ENCODE assay signal across 16 cellular contexts in genomic region chr4:18934197-18934596, GRCh38.
A peak's percentile ranks its signal among the peaks of the same experiment; 100 is the strongest.
DNase-seq lines count a peak whose midpoint lies in the region; ATAC-seq and TF ChIP-seq lines count a peak whose summit lies in the region.
"Had no signal": no experiment of that assay in that cellular context is flagged by ENCODE, and none has a peak within 500 bp of the region (broad histone marks: within the 10 kb centered on the region; RNA-seq: fewer than 3 reads in every experiment).

No MANE protein-coding gene starts in this region.

- no peaks in the 10 kb centered on the region for H3K4me1 ChIP-seq in right cardiac atrium (ENCODE audit: control insufficient read depth, insufficient read depth, low read length)
- H3K4me1 ChIP-seq in endodermal cell (ENCODE audit: control insufficient read depth, insufficient read depth, low read length), result no peaks in the 10 kb centered on the region
- H3K4me1 ChIP-seq: esophagus muscularis mucosa, prostate gland, SJCRH30 had no signal

- TF ChIP-seq CTCF in endodermal cell (conservative IDR thresholded peaks at IDR 0.05), result peak; percentile 26
- TF ChIP-seq CTCF in retinal pigment epithelial cell (conservative IDR thresholded peaks at IDR 0.05; ENCODE audit: low read depth, low read length), result peak; percentile 8
- no peak for TF ChIP-seq CTCF in GM13976 (IDR thresholded peaks at IDR 0.05; ENCODE audit: borderline replicate concordance, control extremely low read depth, extremely low read depth, insufficient read depth, missing control alignments)

- H3K27ac ChIP-seq in right cardiac atrium (ENCODE audit: low read length) (no peak overlapping the region), endodermal cell (ENCODE audit: low read depth, low read length) (no peak overlapping the region)
- H3K27ac ChIP-seq: esophagus muscularis mucosa, prostate gland, SJCRH30, upper lobe of left lung had no signal

- in situ Hi-C loops in GM13976 (cut with MboI; ENCODE audit: low sequenced_read_pairs, unreplicated experiment), result no loop called here

- no peak overlapping the region for H3K4me3 Mint-ChIP-seq in endodermal cell

- intact Hi-C loops in Right ventricle myocardium superior (cut with DNase I), result no loop called here
- intact Hi-C loops in right cardiac atrium (cut with DNase I), result loop anchor here (5.0 to 10.0 kb wide), 2 partner anchors 239 to 247 kb away; no protein-coding TSS in a partner anchor

- H3K36me3 ChIP-seq in endodermal cell (ENCODE audit: control insufficient read depth, insufficient read depth, low read length) (no peaks in the 10 kb centered on the region), H7 (replicated peaks; ENCODE audit: control insufficient read depth, insufficient read depth, low read length) (no peaks in the 10 kb centered on the region)
- H3K36me3 ChIP-seq: esophagus muscularis mucosa, prostate gland, SJCRH30, upper lobe of left lung had no signal

- H3K27me3 Mint-ChIP-seq in endodermal cell (ENCODE audit: insufficient read depth), result no peaks in the 10 kb centered on the region

- H3K27me3 ChIP-seq in right cardiac atrium (ENCODE audit: control insufficient read depth, insufficient read depth) (no peaks in the 10 kb centered on the region), endodermal cell (ENCODE audit: control insufficient read depth, insufficient read depth, low read length, poor library complexity, severe bottlenecking) (no peaks in the 10 kb centered on the region), H7 (ENCODE audit: control insufficient read depth, insufficient read depth, low read length) (no peaks in the 10 kb centered on the region)
- H3K27me3 ChIP-seq: esophagus muscularis mucosa, SJCRH30, upper lobe of left lung had no signal

- H3K27ac Mint-ChIP-seq in endodermal cell, result no peak overlapping the region

- H3K4me1 Mint-ChIP-seq in endodermal cell, result peaks cover 34% of the 10 kb centered on the region

- no peak overlapping the region for H3K9ac ChIP-seq in endodermal cell (ENCODE audit: extremely low read depth, low read length, poor library complexity, severe bottlenecking)

- ATAC-seq in Right ventricle myocardium superior (ENCODE audit: poor library complexity), result peak; percentile 52
- ATAC-seq in right cardiac atrium, result no peak
- no peak for ATAC-seq in HG03342 (IDR thresholded peaks at IDR 0.05; ENCODE audit: unreplicated experiment)
- ATAC-seq: GM12878 had no signal

- WGBS in right cardiac atrium, result 30% methylated on average over 4 of the region's 4 CpGs
- 83% methylated on average over 4 of the region's 4 CpGs; no CpG with 5 or more reads in 1 of the 2 experiments for WGBS in endodermal cell (ENCODE audit: insufficient coverage in 1 of 2, insufficient read length in 1 of 2), 2 experiments

- no peaks in the 10 kb centered on the region for H3K9me3 Mint-ChIP-seq in endodermal cell

- DNase-seq in Right ventricle myocardium superior (no peak), right cardiac atrium (no peak), NCI-H82 (lab: John Stamatoyannopoulos, UW) (peak; percentile 57), endodermal cell (no peak), retinal pigment epithelial cell (ENCODE audit: low read depth) (no peak), H7 (no peak), GM13976 (ENCODE audit: low spot score) (no peak)
- DNase-seq: activated naive CD4-positive, alpha-beta T cell treated with anti-CD3 and anti-CD28 coated beads, Interleukin-2, amount 50 U/mL, for 16 hours; NCI-H1436 treated with DMSO at 0.1 percent for 48 hours; stimulated activated CD4-positive, alpha-beta T cell treated with anti-CD3 and anti-CD28 coated beads, Interleukin-2, amount 100 ng/mL, for 24 hours; upper lobe of left lung had no signal

- no peaks in the 10 kb centered on the region for H3K36me3 Mint-ChIP-seq in endodermal cell (ENCODE audit: low read depth)

- H3K4me3 ChIP-seq in right cardiac atrium (ENCODE audit: low read length) (no peak overlapping the region), endodermal cell (ENCODE audit: low read length) (no peak overlapping the region), retinal pigment epithelial cell (ENCODE audit: low read length) (no peak overlapping the region), H7 (ENCODE audit: insufficient read depth, low read depth, low read length) (no peak overlapping the region)
- H3K4me3 ChIP-seq: esophagus muscularis mucosa, GM12878, prostate gland, SJCRH30, upper lobe of left lung had no signal

- H3K9me3 ChIP-seq in right cardiac atrium (ENCODE audit: control insufficient read depth, low read length), result no peaks in the 10 kb centered on the region
- peaks cover 6% of the 10 kb centered on the region for H3K9me3 ChIP-seq in endodermal cell (ENCODE audit: control insufficient read depth, low read length)
- H3K9me3 ChIP-seq: esophagus muscularis mucosa, prostate gland, SJCRH30, upper lobe of left lung had no signal
